28 cellular contexts compared by ENCODE assay signal in genomic region chr6:165967768-165968408, GRCh38.
DNase-seq lines count a peak whose midpoint lies in the region; ATAC-seq, FAIRE-seq and TF ChIP-seq lines count a peak whose summit lies in the region.
"Had no signal": no experiment of that assay in that cellular context is flagged by ENCODE, and none has a peak within 500 bp of the region (broad histone marks: within the 10 kb centered on the region; RNA-seq: fewer than 3 reads in every experiment).

No MANE protein-coding gene starts in this region.

- TF ChIP-seq EP300 in A549 (IDR thresholded peaks at IDR 0.05), result no peak

- H3K9me3 Mint-ChIP-seq in activated naive CD4-positive, alpha-beta T cell treated with anti-CD3 and anti-CD28 coated beads, Interleukin-2, amount 10 ng/mL, durations not matched to agents 7 days and 5 days, result no peaks in the 10 kb centered on the region
- H3K9me3 Mint-ChIP-seq: memory B cell, WTC11 had no signal

- POLR2A ChIA-PET in A549 (lab: Yijun Ruan, JAX), result no interaction called here

- ATAC-seq in A549 (peak; percentile 46 to 70; a peak in 5 of 6 replicates), GM18867 (IDR thresholded peaks at IDR 0.05; ENCODE audit: unreplicated experiment) (peak; percentile 80), HG03097 (IDR thresholded peaks at IDR 0.05; ENCODE audit: low FRiP score, unreplicated experiment) (peak; percentile 73)
- ATAC-seq: body of pancreas, GM12878, heart right ventricle, left colon, Right ventricle myocardium inferior, WTC11 had no signal

- H3K4me2 ChIP-seq in A549, result peak overlapping the region; percentile 66

- WGBS in A549 (ENCODE audit: missing lambda C conversion rate), result 25% methylated on average over 5 of the region's 5 CpGs

- peak; percentile 13 for FAIRE-seq in A549 (lab: Jason Lieb, UNC)
- FAIRE-seq: GM12878 had no signal

- TF ChIP-seq CTCF in A549 (IDR thresholded peaks at IDR 0.05), result no peak

- peak overlapping the region in 1 of 2 experiments; percentile 54; a peak in 4 of 6 replicates for H3K27ac ChIP-seq in A549
- H3K27ac ChIP-seq: body of pancreas, heart right ventricle had no signal

- DNase-seq in A549 (ENCODE audit: low read depth in 1 of 2, low spot score in 1 of 2) (peak; percentile 35 to 48), SW480 (ENCODE audit: low spot score) (peak; percentile 38), SKM-1 treated with dmso at 0.1 percent for 144 hours (lab: John Stamatoyannopoulos, UW; ENCODE audit: unreplicated experiment) (no peak), NCI-H2107 treated with DMSO at 0.1 percent for 48 hours (lab: John Stamatoyannopoulos, UW; ENCODE audit: unreplicated experiment) (no peak)
- no peak for DNase-seq in stimulated activated CD4-positive, alpha-beta T cell treated with anti-CD3 and anti-CD28 coated beads, Interleukin-4, amount 100 ng/mL, for 4 hours
- DNase-seq in activated naive CD4-positive, alpha-beta T cell treated with anti-CD3 and anti-CD28 coated beads, Interleukin-2, amount 10 ng/mL, durations not matched to agents 7 days and 5 days, result no peak
- DNase-seq: activated CD4-positive, alpha-beta T cell treated with anti-CD3 and anti-CD28 coated beads, Interleukin-2, amount 50 U/mL, for 48 hours; BE2C; body of pancreas; COR-L47; effector CD4-positive, alpha-beta T cell; erythroblast; foreskin fibroblast; HCEC 1CT; heart right ventricle; left colon; MM.1S; NCI-H1417; NCI-H2081 treated with DMSO at 0.1 percent for 48 hours; NCI-H446; posterior cingulate gyrus; T-helper 9 cell had no signal

- H3K4me1 Mint-ChIP-seq in activated naive CD4-positive, alpha-beta T cell treated with anti-CD3 and anti-CD28 coated beads, Interleukin-2, amount 10 ng/mL, durations not matched to agents 7 days and 5 days, result no peaks in the 10 kb centered on the region
- H3K4me1 Mint-ChIP-seq: memory B cell, WTC11 had no signal

- no peak overlapping the region for H3K27ac Mint-ChIP-seq in activated naive CD4-positive, alpha-beta T cell treated with anti-CD3 and anti-CD28 coated beads, Interleukin-2, amount 10 ng/mL, durations not matched to agents 7 days and 5 days
- H3K27ac Mint-ChIP-seq: memory B cell, WTC11 had no signal

- H3K4me3 Mint-ChIP-seq in activated naive CD4-positive, alpha-beta T cell treated with anti-CD3 and anti-CD28 coated beads, Interleukin-2, amount 10 ng/mL, durations not matched to agents 7 days and 5 days, result no peak overlapping the region
- H3K4me3 Mint-ChIP-seq: memory B cell, WTC11 had no signal

- H3K36me3 Mint-ChIP-seq in activated naive CD4-positive, alpha-beta T cell treated with anti-CD3 and anti-CD28 coated beads, Interleukin-2, amount 10 ng/mL, durations not matched to agents 7 days and 5 days, result no peaks in the 10 kb centered on the region
- H3K36me3 Mint-ChIP-seq: memory B cell, WTC11 had no signal

- no peaks in the 10 kb centered on the region for H3K9me3 ChIP-seq in A549
- H3K9me3 ChIP-seq: BE2C, body of pancreas, heart right ventricle had no signal

- H3K4me1 ChIP-seq in A549, result peaks cover 100% of the 10 kb centered on the region
- H3K4me1 ChIP-seq: BE2C, body of pancreas, heart right ventricle had no signal

- 0 out of 3 replicates have a peak overlapping the region, but pooled peaks have one; percentile 14 for H3K4me3 ChIP-seq in A549
- H3K4me3 ChIP-seq: body of pancreas, GM12878, heart right ventricle had no signal

- no peak for TF ChIP-seq RAD21 in A549 (conservative IDR thresholded peaks at IDR 0.05 in 1 of 2, IDR thresholded peaks at IDR 0.05 in 1 of 2)

- TF ChIP-seq POLR2A in A549 (IDR thresholded peaks at IDR 0.05; ENCODE audit: low read length), result no peak

- CTCF ChIA-PET in A549 (lab: Yijun Ruan, JAX), result interaction anchor here (1.2 to 1.6 kb wide), 2 partner anchors 40 to 129 kb away, joined by 3 read pairs; no protein-coding TSS in a partner anchor
- CTCF ChIA-PET in activated naive CD4-positive, alpha-beta T cell treated with anti-CD3 and anti-CD28 coated beads, Interleukin-2, amount 10 ng/mL, durations not matched to agents 7 days and 5 days (lab: Charles Lee), result no interaction called here

- no peaks in the 10 kb centered on the region for H3K27me3 Mint-ChIP-seq in activated naive CD4-positive, alpha-beta T cell treated with anti-CD3 and anti-CD28 coated beads, Interleukin-2, amount 10 ng/mL, durations not matched to agents 7 days and 5 days

TF ChIP-seq in A549, 52 proteins besides CTCF, POLR2A, EP300 and RAD21:
- TF ChIP-seq FOSL2 (IDR thresholded peaks at IDR 0.05) (peak; percentile 41; the same call in 1 of the 2 replicates), FOSL2 (CRISPR knock-in tag; IDR thresholded peaks at IDR 0.05) (peak; percentile 89), TFCP2L1 (CRISPR knock-in tag; IDR thresholded peaks at IDR 0.05) (0 out of 2 replicates have a peak, but pooled peaks have one; percentile 30), PBX3 (IDR thresholded peaks at IDR 0.05) (no peak)
TF ChIP-seq in A549: peak in this region for 2.

Comparison
In these comparisons a context has a peak if more than half of its experiments do, and no peak if none do; other contexts are left out.
1. DNase-seq: peak in A549 (2 of 2) and SW480 (single experiment); none in stimulated activated CD4-positive, alpha-beta T cell treated with anti-CD3 and anti-CD28 coated beads, Interleukin-4, amount 100 ng/mL, for 4 hours (0 of 2), activated naive CD4-positive, alpha-beta T cell treated with anti-CD3 and anti-CD28 coated beads, Interleukin-2, amount 10 ng/mL, durations not matched to agents 7 days and 5 days (single experiment), SKM-1 treated with dmso at 0.1 percent for 144 hours (single experiment) and NCI-H2107 treated with DMSO at 0.1 percent for 48 hours (single experiment).
2. Peak in every context shown above with its lines, with median percentiles within 50 percentile points of each other: ATAC-seq.